In genomic region chr1:1393428-1393827, GRCh38 we compare ENCODE assay signal across 28 cellular contexts. TPM values are rescaled to one million over a fixed set of nuclear protein-coding genes. Genes with fewer than 3 reads are reported as not detected.
"Had no signal": no experiment of that assay in that cellular context is flagged by ENCODE, and none has a peak within 500 bp of the region (broad histone marks: within the 10 kb centered on the region; RNA-seq: fewer than 3 reads in every experiment).

No MANE protein-coding gene starts in this region.

- H3K4me3 ChIP-seq: breast epithelium, left ventricle myocardium inferior, mucosa of descending colon, right atrium auricular region, SK-N-MC, testis, transverse colon had no signal

- H2AFZ ChIP-seq: parathyroid adenoma had no signal

- H3K4me1 ChIP-seq: foreskin keratinocyte, parathyroid adenoma had no signal

- H3K27ac ChIP-seq: breast epithelium, foreskin keratinocyte, left ventricle myocardium inferior, parathyroid adenoma, right atrium auricular region, SK-N-MC, testis, transverse colon, WERI-Rb-1 had no signal

- H3K9me3 ChIP-seq: breast epithelium, left ventricle myocardium inferior, mucosa of descending colon, right atrium auricular region, testis, transverse colon had no signal

- H3K4me3 Mint-ChIP-seq: activated CD4-positive, alpha-beta memory T cell treated with anti-CD3 and anti-CD28 coated beads for 36 hours; activated CD4-positive, alpha-beta T cell treated with anti-CD3 and anti-CD28 coated beads, Interleukin-2, amount 10 ng/mL, durations not matched to agents 24 days and 14 days; activated T-cell treated with anti-CD3 and anti-CD28 coated beads, Interleukin-2, amount 50 U/mL, for 4 hours; endodermal cell; T-helper 1 cell treated with Interleukin-12 subunit alpha and Interleukin-12 subunit beta and Interleukin-4 antibody, amounts not matched to agents 30 μg/mL and 1 μg/mL, for 36 hours had no signal

- ATAC-seq: activated CD4-positive, CD25-positive, alpha-beta regulatory T cell treated with anti-CD3 and anti-CD28 coated beads, Interleukin-2, amount 50 U/mL, for 24 hours; activated T-cell treated with anti-CD3 and anti-CD28 coated beads, Interleukin-2, amount 50 U/mL, for 4 hours; esophagus mucosa; foreskin keratinocyte; mucosa of descending colon; stimulated activated naive CD8-positive, alpha-beta T cell treated with anti-CD3 and anti-CD28 coated beads, Interleukin-15, Interleukin-2, amounts not matched to agents 100 U/mL and 50 U/mL, for 24 hours had no signal

- H3K27me3 ChIP-seq: breast epithelium, foreskin keratinocyte, right atrium auricular region, testis, transverse colon had no signal

- DNase-seq: activated CD4-positive, alpha-beta memory T cell treated with anti-CD3 and anti-CD28 coated beads for 36 hours; activated CD4-positive, alpha-beta T cell treated with anti-CD3 and anti-CD28 coated beads, Interleukin-2, amount 10 ng/mL, durations not matched to agents 24 days and 14 days; activated CD8-positive, alpha-beta memory T cell treated with anti-CD3 and anti-CD28 coated beads, Interleukin-2, amount 50 U/mL, for 48 hours; activated T-cell treated with anti-CD3 and anti-CD28 coated beads, Interleukin-2, amount 50 U/mL, for 4 hours; central memory CD4-positive, alpha-beta T cell; endodermal cell; foreskin keratinocyte; left ventricle myocardium inferior; mucosa of descending colon; occipital lobe; stimulated activated CD4-positive, alpha-beta T cell treated with anti-CD3 and anti-CD28 coated beads, Interleukin-12 subunit alpha, Interleukin-12 subunit beta, amount 100 ng/mL, for 4 hours; stimulated activated CD4-positive, alpha-beta T cell treated with anti-CD3 and anti-CD28 coated beads, Interleukin-4, amount 100 ng/mL, for 1 hour; stimulated activated naive CD8-positive, alpha-beta T cell treated with anti-CD3 and anti-CD28 coated beads, Interleukin-15, Interleukin-2, amounts not matched to agents 100 U/mL and 50 U/mL, for 24 hours; T1000; testis; transverse colon; WERI-Rb-1 had no signal

- H3K27ac Mint-ChIP-seq: activated CD4-positive, alpha-beta memory T cell treated with anti-CD3 and anti-CD28 coated beads for 36 hours; activated CD4-positive, alpha-beta T cell treated with anti-CD3 and anti-CD28 coated beads, Interleukin-2, amount 10 ng/mL, durations not matched to agents 24 days and 14 days; activated T-helper 2 cell treated with anti-CD3 and anti-CD28 coated beads, Interferon-gamma antibody, Interleukin-2, Interleukin-4, amounts not matched to agents 10 μg/mL and 5 μg/mL and 100 μg/mL, durations not matched to agents 14 hours and 24 hours and 36 hours; endodermal cell; T-helper 1 cell treated with Interleukin-12 subunit alpha and Interleukin-12 subunit beta and Interleukin-4 antibody, amounts not matched to agents 30 μg/mL and 1 μg/mL, for 36 hours had no signal

- FAIRE-seq: islet of Langerhans had no signal

- H3K27me3 Mint-ChIP-seq: activated CD4-positive, alpha-beta memory T cell treated with anti-CD3 and anti-CD28 coated beads for 36 hours; activated CD4-positive, alpha-beta T cell treated with anti-CD3 and anti-CD28 coated beads, Interleukin-2, amount 10 ng/mL, durations not matched to agents 24 days and 14 days had no signal

- H3K9me3 Mint-ChIP-seq: activated CD4-positive, alpha-beta memory T cell treated with anti-CD3 and anti-CD28 coated beads for 36 hours; activated CD4-positive, alpha-beta T cell treated with anti-CD3 and anti-CD28 coated beads, Interleukin-2, amount 10 ng/mL, durations not matched to agents 24 days and 14 days; activated T-cell treated with anti-CD3 and anti-CD28 coated beads, Interleukin-2, amount 50 U/mL, for 4 hours; activated T-helper 2 cell treated with anti-CD3 and anti-CD28 coated beads, Interferon-gamma antibody, Interleukin-2, Interleukin-4, amounts not matched to agents 10 μg/mL and 5 μg/mL and 100 μg/mL, durations not matched to agents 14 hours and 24 hours and 36 hours; endodermal cell; T-helper 1 cell treated with Interleukin-12 subunit alpha and Interleukin-12 subunit beta and Interleukin-4 antibody, amounts not matched to agents 30 μg/mL and 1 μg/mL, for 36 hours had no signal

- H3K9ac ChIP-seq: parathyroid adenoma had no signal

RNA-seq across cellular contexts. Expression of gene ANKRD65, which starts 27.6 kb away (rescaled TPM):
- total RNA-seq: activated CD4-positive, alpha-beta memory T cell treated with anti-CD3 and anti-CD28 coated beads for 36 hours; activated CD4-positive, alpha-beta T cell treated with anti-CD3 and anti-CD28 coated beads, Interleukin-2, amount 10 ng/mL, durations not matched to agents 24 days and 14 days; activated T-helper 2 cell treated with anti-CD3 and anti-CD28 coated beads, Interferon-gamma antibody, Interleukin-2, Interleukin-4, amounts not matched to agents 10 μg/mL and 5 μg/mL and 100 μg/mL, durations not matched to agents 14 hours and 24 hours and 36 hours; glomerular endothelial cell had no signal
- polyA plus RNA-seq: neural cell had no signal

RNA-seq across cellular contexts. Expression of gene MXRA8, which starts 35.1 kb away (rescaled TPM):
- total RNA-seq: activated T-helper 2 cell treated with anti-CD3 and anti-CD28 coated beads, Interferon-gamma antibody, Interleukin-2, Interleukin-4, amounts not matched to agents 10 μg/mL and 5 μg/mL and 100 μg/mL, durations not matched to agents 14 hours and 24 hours and 36 hours had no signal
